Comparison of ENCODE assay signal across 31 cellular contexts in genomic region chr20:64237316-64237715, GRCh38.
"Had no signal": no experiment of that assay in that cellular context is flagged by ENCODE, and none has a peak within 500 bp of the region (broad histone marks: within the 10 kb centered on the region; RNA-seq: fewer than 3 reads in every experiment).

No MANE protein-coding gene starts in this region.

- DNase-seq: activated CD4-positive, alpha-beta T cell treated with anti-CD3 and anti-CD28 coated beads for 36 hours; activated CD4-positive, CD25-positive, alpha-beta regulatory T cell; activated CD8-positive, alpha-beta memory T cell treated with anti-CD3 and anti-CD28 coated beads, Interleukin-2, amount 10 ng/mL, durations not matched to agents 7 days and 5 days; activated CD8-positive, alpha-beta T cell treated with anti-CD3 and anti-CD28 coated beads, Interleukin-2, amount 10 ng/mL, durations not matched to agents 7 days and 5 days; activated naive CD4-positive, alpha-beta T cell; activated T-cell treated with anti-CD3 and anti-CD28 coated beads, Interleukin-2, amount 50 U/mL, for 48 hours; adrenal gland; body of pancreas; cerebellar nuclear complex; effector memory CD4-positive, alpha-beta T cell; hypothalamus; immature natural killer cell; mammary epithelial cell; naive B cell; occipital lobe; small intestine; stimulated activated CD4-positive, alpha-beta T cell treated with anti-CD3 and anti-CD28 coated beads, Interleukin-1b, Interleukin-23, amount 100 ng/mL, for 48 hours; stimulated activated CD4-positive, alpha-beta T cell treated with anti-CD3 and anti-CD28 coated beads, Interleukin-4, amount 100 ng/mL, for 4 hours; stimulated activated CD8-positive, alpha-beta memory T cell treated with anti-CD3 and anti-CD28 coated beads, Interleukin-4, amount 100 ng/mL, for 48 hours; stimulated activated naive CD8-positive, alpha-beta T cell treated with anti-CD3 and anti-CD28 coated beads, Interleukin-15, amount 100 ng/mL, for 72 hours; substantia nigra had no signal

- H3K27ac ChIP-seq: adrenal gland, body of pancreas, coronary artery, dorsolateral prefrontal cortex, left lung, vagina had no signal

- H3K9me3 ChIP-seq: adrenal gland, body of pancreas, left lung, vagina had no signal

- H3K36me3 Mint-ChIP-seq: activated CD8-positive, alpha-beta memory T cell treated with anti-CD3 and anti-CD28 coated beads, Interleukin-2, amount 10 ng/mL, durations not matched to agents 7 days and 5 days; activated naive CD4-positive, alpha-beta T cell treated with anti-CD3 and anti-CD28 coated beads, Interleukin-2, amount 50 U/mL, for 72 hours; immature natural killer cell; mesothelial cell of epicardium; naive B cell; stimulated activated memory B cell treated with anti-CD40 and anti-IgM and Interleukin-4, amounts not matched to agents 10 μg/mL and 1 μg/mL and 100 μg/mL, for 72 hours; type B pancreatic cell had no signal

- H3K9me3 Mint-ChIP-seq: activated naive CD4-positive, alpha-beta T cell treated with anti-CD3 and anti-CD28 coated beads, Interleukin-2, amount 50 U/mL, for 72 hours; immature natural killer cell; mesothelial cell of epicardium; naive B cell; neural crest cell; stimulated activated memory B cell treated with anti-CD40 and anti-IgM and Interleukin-4, amounts not matched to agents 10 μg/mL and 1 μg/mL and 100 μg/mL, for 72 hours; stimulated activated naive CD8-positive, alpha-beta T cell treated with anti-CD3 and anti-CD28 coated beads, Interleukin-15, amount 100 ng/mL, for 72 hours; type B pancreatic cell had no signal

- H3K27ac Mint-ChIP-seq: activated CD4-positive, alpha-beta T cell treated with anti-CD3 and anti-CD28 coated beads for 36 hours; activated CD8-positive, alpha-beta memory T cell treated with anti-CD3 and anti-CD28 coated beads, Interleukin-2, amount 10 ng/mL, durations not matched to agents 7 days and 5 days; activated CD8-positive, alpha-beta T cell treated with anti-CD3 and anti-CD28 coated beads, Interleukin-2, amount 10 ng/mL, durations not matched to agents 7 days and 5 days; activated naive CD4-positive, alpha-beta T cell treated with anti-CD3 and anti-CD28 coated beads, Interleukin-2, amount 50 U/mL, for 72 hours; immature natural killer cell; mesothelial cell of epicardium; naive B cell; stimulated activated memory B cell treated with anti-CD40 and anti-IgM and Interleukin-4, amounts not matched to agents 10 μg/mL and 1 μg/mL and 100 μg/mL, for 72 hours; stimulated activated naive CD8-positive, alpha-beta T cell treated with anti-CD3 and anti-CD28 coated beads, Interleukin-15, amount 100 ng/mL, for 72 hours; type B pancreatic cell had no signal

- H3K4me1 ChIP-seq: left lung, vagina had no signal

- H3K27me3 ChIP-seq: adrenal gland, body of pancreas, dorsolateral prefrontal cortex, left lung, vagina had no signal

- ATAC-seq: activated CD4-positive, alpha-beta T cell treated with anti-CD3 and anti-CD28 coated beads for 36 hours; activated CD8-positive, alpha-beta memory T cell treated with anti-CD3 and anti-CD28 coated beads, Interleukin-2, amount 10 ng/mL, durations not matched to agents 7 days and 5 days; activated CD8-positive, alpha-beta T cell treated with anti-CD3 and anti-CD28 coated beads, Interleukin-2, amount 10 ng/mL, durations not matched to agents 7 days and 5 days; activated naive CD4-positive, alpha-beta T cell treated with anti-CD3 and anti-CD28 coated beads, Interleukin-2, amount 50 U/mL, for 72 hours; body of pancreas; left lung; sciatic nerve; stimulated activated memory B cell treated with anti-CD40 and anti-IgM and Interleukin-4, amounts not matched to agents 10 μg/mL and 1 μg/mL and 100 μg/mL, for 72 hours; stimulated activated naive CD8-positive, alpha-beta T cell treated with anti-CD3 and anti-CD28 coated beads, Interleukin-15, amount 100 ng/mL, for 72 hours had no signal

- H3K4me3 Mint-ChIP-seq: activated CD4-positive, alpha-beta T cell treated with anti-CD3 and anti-CD28 coated beads for 36 hours; activated CD8-positive, alpha-beta memory T cell treated with anti-CD3 and anti-CD28 coated beads, Interleukin-2, amount 10 ng/mL, durations not matched to agents 7 days and 5 days; activated CD8-positive, alpha-beta T cell treated with anti-CD3 and anti-CD28 coated beads, Interleukin-2, amount 10 ng/mL, durations not matched to agents 7 days and 5 days; immature natural killer cell; mesothelial cell of epicardium; naive B cell; neural crest cell; stimulated activated memory B cell treated with anti-CD40 and anti-IgM and Interleukin-4, amounts not matched to agents 10 μg/mL and 1 μg/mL and 100 μg/mL, for 72 hours; stimulated activated naive CD8-positive, alpha-beta T cell treated with anti-CD3 and anti-CD28 coated beads, Interleukin-15, amount 100 ng/mL, for 72 hours; type B pancreatic cell had no signal

- H3K4me1 Mint-ChIP-seq: activated CD8-positive, alpha-beta memory T cell treated with anti-CD3 and anti-CD28 coated beads, Interleukin-2, amount 10 ng/mL, durations not matched to agents 7 days and 5 days; mesothelial cell of epicardium had no signal

- H3K4me3 ChIP-seq: adrenal gland, body of pancreas, coronary artery, dorsolateral prefrontal cortex, left lung, vagina had no signal

- H3K36me3 ChIP-seq: adrenal gland, left lung, vagina had no signal

- H3K27me3 Mint-ChIP-seq: activated CD4-positive, alpha-beta T cell treated with anti-CD3 and anti-CD28 coated beads for 36 hours; stimulated activated memory B cell treated with anti-CD40 and anti-IgM and Interleukin-4, amounts not matched to agents 10 μg/mL and 1 μg/mL and 100 μg/mL, for 72 hours; stimulated activated naive CD8-positive, alpha-beta T cell treated with anti-CD3 and anti-CD28 coated beads, Interleukin-15, amount 100 ng/mL, for 72 hours had no signal
